In genomic region chr9:132947751-132948150, GRCh38 we compare ENCODE assay signal across 28 cellular contexts. TPM values are rescaled to one million over a fixed set of nuclear protein-coding genes. Genes with fewer than 3 reads are reported as not detected.
"Had no signal": no experiment of that assay in that cellular context is flagged by ENCODE, and none has a peak within 500 bp of the region (broad histone marks: within the 10 kb centered on the region; RNA-seq: fewer than 3 reads in every experiment).

No MANE protein-coding gene starts in this region.

- H3K36me3 ChIP-seq: Peyer's patch had no signal

- H3K27me3 ChIP-seq: Peyer's patch had no signal

- H3K27ac ChIP-seq: Peyer's patch, RWPE1 had no signal

- ATAC-seq: activated CD4-positive, alpha-beta T cell treated with anti-CD3 and anti-CD28 coated beads for 36 hours; activated CD4-positive, CD25-positive, alpha-beta regulatory T cell treated with anti-CD3 and anti-CD28 coated beads, Interleukin-2, amount 50 U/mL, for 24 hours; activated CD8-positive, alpha-beta T cell treated with anti-CD3 and anti-CD28 coated beads, Interleukin-2, amount 10 ng/mL, durations not matched to agents 7 days and 5 days; activated naive CD8-positive, alpha-beta T cell treated with anti-CD3 and anti-CD28 coated beads, Interleukin-2, amount 50 U/mL, for 24 hours; activated T-cell treated with anti-CD3 and anti-CD28 coated beads, Interleukin-2, amount 50 U/mL, for 4 hours; Right ventricle myocardium inferior had no signal

- DNase-seq: activated CD4-positive, alpha-beta T cell treated with anti-CD3 and anti-CD28 coated beads for 36 hours; activated CD4-positive, alpha-beta T cell treated with anti-CD3 and anti-CD28 coated beads, Interleukin-2, amount 10 ng/mL, durations not matched to agents 7 days and 5 days; activated CD4-positive, alpha-beta T cell treated with anti-CD3 and anti-CD28 coated beads, Interleukin-2, amount 50 U/mL, for 48 hours; activated CD8-positive, alpha-beta T cell treated with anti-CD3 and anti-CD28 coated beads, Interleukin-2, amount 10 ng/mL, durations not matched to agents 7 days and 5 days; activated naive CD4-positive, alpha-beta T cell treated with anti-CD3 and anti-CD28 coated beads, Interleukin-2, amount 10 ng/mL, durations not matched to agents 7 days and 5 days; activated naive CD8-positive, alpha-beta T cell treated with anti-CD3 and anti-CD28 coated beads, Interleukin-2, amount 50 U/mL, for 24 hours; activated T-cell treated with anti-CD3 and anti-CD28 coated beads, Interleukin-2, amount 50 U/mL, for 4 hours; anterior cingulate cortex; Karpas-422; NCI-H1105; NCI-H1417 treated with DMSO at 0.1 percent for 48 hours; NCI-H187 treated with DMSO at 0.1 percent for 48 hours; NCI-H2081; NCI-H226; NCI-H526 treated with DMSO at 0.1 percent for 48 hours; NCI-H82; Peyer's patch; SIG-M5; T1000 had no signal

- H3K9me3 ChIP-seq: Peyer's patch had no signal

- H3K4me3 ChIP-seq: Peyer's patch had no signal

RNA-seq across cellular contexts. Expression of gene GFI1B, which starts 30.7 kb away (rescaled TPM):
- total RNA-seq: activated CD4-positive, alpha-beta T cell treated with anti-CD3 and anti-CD28 coated beads, Interleukin-2, amount 10 ng/mL, durations not matched to agents 7 days and 5 days; activated CD8-positive, alpha-beta T cell treated with anti-CD3 and anti-CD28 coated beads, Interleukin-2, amount 10 ng/mL, durations not matched to agents 7 days and 5 days; activated T-helper 1 cell treated with anti-CD3 and anti-CD28 coated beads, Interleukin-12 subunit alpha, Interleukin-12 subunit beta, Interleukin-2, Interleukin-4 antibody, amounts not matched to agents 30 ng/mL and 10 ng/mL and 1 ng/mL, durations not matched to agents 14 hours and 24 hours and 36 hours; bronchial epithelial cell; MCF 10A; NCI-H460; T-helper 1 cell treated with Interleukin-12 subunit alpha and Interleukin-12 subunit beta and Interleukin-4 antibody, amounts not matched to agents 30 ng/mL and 1 ng/mL, for 36 hours; T-helper 2 cell treated with Interferon-gamma antibody and Interleukin-4, amounts not matched to agents 100 ng/mL and 5 ng/mL, for 36 hours had no signal
